Comparison of ENCODE assay signal across 1 cellular context in the genomic region with DNA sequence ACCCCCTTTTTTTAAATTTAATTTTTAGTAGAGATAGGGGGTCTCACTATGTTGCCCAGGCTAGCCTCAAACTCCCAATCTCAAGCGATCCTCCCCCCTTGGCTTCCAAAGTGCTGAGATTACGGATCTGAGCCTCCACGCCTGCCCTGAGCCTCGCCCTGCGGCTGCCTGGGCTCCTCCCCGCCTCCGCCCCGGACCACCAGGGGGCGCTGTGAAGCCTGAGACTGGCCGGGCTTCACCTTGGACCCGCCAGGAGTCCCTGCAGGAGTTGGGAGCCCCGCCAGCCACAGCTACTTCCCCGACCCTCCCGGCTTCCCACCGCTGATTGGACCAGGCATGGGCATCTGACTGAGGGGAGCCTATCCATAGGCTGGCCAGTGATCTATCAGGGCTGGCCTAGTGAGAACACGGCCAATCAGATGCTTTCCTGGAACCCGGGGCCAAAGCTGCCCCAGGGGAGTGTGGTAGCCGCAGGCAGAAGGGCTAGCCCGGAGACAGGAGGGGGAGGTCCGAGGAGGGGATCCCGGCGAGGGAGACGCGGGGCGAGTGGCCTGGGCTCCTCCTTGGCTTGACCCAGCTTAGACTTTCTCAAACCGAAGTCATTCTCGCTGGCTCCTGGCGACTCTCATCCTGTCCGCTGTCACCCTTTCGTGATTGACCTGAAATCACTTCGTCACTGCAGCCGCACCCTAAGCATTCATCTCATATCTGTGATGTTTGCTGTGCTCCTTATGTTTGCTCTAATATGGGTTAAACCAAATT.
TF ChIP-seq lines count a peak whose summit lies in the region.

No MANE protein-coding gene starts in this region.

TF ChIP-seq in GM12878, 131 proteins besides CTCF, POLR2A, EP300 and RAD21 (continued from another document and continues in another):
- TF ChIP-seq, protein P1, sequence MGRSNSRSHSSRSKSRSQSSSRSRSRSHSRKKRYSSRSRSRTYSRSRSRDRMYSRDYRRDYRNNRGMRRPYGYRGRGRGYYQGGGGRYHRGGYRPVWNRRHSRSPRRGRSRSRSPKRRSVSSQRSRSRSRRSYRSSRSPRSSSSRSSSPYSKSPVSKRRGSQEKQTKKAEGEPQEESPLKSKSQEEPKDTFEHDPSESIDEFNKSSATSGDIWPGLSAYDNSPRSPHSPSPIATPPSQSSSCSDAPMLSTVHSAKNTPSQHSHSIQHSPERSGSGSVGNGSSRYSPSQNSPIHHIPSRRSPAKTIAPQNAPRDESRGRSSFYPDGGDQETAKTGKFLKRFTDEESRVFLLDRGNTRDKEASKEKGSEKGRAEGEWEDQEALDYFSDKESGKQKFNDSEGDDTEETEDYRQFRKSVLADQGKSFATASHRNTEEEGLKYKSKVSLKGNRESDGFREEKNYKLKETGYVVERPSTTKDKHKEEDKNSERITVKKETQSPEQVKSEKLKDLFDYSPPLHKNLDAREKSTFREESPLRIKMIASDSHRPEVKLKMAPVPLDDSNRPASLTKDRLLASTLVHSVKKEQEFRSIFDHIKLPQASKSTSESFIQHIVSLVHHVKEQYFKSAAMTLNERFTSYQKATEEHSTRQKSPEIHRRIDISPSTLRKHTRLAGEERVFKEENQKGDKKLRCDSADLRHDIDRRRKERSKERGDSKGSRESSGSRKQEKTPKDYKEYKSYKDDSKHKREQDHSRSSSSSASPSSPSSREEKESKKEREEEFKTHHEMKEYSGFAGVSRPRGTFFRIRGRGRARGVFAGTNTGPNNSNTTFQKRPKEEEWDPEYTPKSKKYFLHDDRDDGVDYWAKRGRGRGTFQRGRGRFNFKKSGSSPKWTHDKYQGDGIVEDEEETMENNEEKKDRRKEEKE (IDR thresholded peaks at IDR 0.05): no peak
- TF ChIP-seq, protein P2, sequence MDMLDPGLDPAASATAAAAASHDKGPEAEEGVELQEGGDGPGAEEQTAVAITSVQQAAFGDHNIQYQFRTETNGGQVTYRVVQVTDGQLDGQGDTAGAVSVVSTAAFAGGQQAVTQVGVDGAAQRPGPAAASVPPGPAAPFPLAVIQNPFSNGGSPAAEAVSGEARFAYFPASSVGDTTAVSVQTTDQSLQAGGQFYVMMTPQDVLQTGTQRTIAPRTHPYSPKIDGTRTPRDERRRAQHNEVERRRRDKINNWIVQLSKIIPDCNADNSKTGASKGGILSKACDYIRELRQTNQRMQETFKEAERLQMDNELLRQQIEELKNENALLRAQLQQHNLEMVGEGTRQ (IDR thresholded peaks at IDR 0.05; ENCODE audit: borderline replicate concordance, low read depth, low read length): peak; percentile 86
- TF ChIP-seq TAF1 (IDR thresholded peaks at IDR 0.05; ENCODE audit: borderline replicate concordance, low read depth, low read length): peak; percentile 42; the same call in 1 of the 2 replicates
- TF ChIP-seq POLR2AphosphoS5 (IDR thresholded peaks at IDR 0.05; ENCODE audit: low read length): peak; percentile 61; the same call in 1 of the 2 replicates
- peak; percentile 92 for TF ChIP-seq SMARCA5 (IDR thresholded peaks at IDR 0.05)
- no peak for TF ChIP-seq CREB1 (IDR thresholded peaks at IDR 0.05; ENCODE audit: low read depth)
- TF ChIP-seq STAT1 (conservative IDR thresholded peaks at IDR 0.05): no peak
- TF ChIP-seq NBN (IDR thresholded peaks at IDR 0.05): peak; percentile 52; the same call in 1 of the 2 replicates
- TF ChIP-seq, protein P3, sequence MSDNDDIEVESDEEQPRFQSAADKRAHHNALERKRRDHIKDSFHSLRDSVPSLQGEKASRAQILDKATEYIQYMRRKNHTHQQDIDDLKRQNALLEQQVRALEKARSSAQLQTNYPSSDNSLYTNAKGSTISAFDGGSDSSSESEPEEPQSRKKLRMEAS (IDR thresholded peaks at IDR 0.05; ENCODE audit: low read depth, low read length): no peak
- TF ChIP-seq TBL1XR1 (IDR thresholded peaks at IDR 0.05; ENCODE audit: low read depth, low read length): no peak
- TF ChIP-seq, protein P4, sequence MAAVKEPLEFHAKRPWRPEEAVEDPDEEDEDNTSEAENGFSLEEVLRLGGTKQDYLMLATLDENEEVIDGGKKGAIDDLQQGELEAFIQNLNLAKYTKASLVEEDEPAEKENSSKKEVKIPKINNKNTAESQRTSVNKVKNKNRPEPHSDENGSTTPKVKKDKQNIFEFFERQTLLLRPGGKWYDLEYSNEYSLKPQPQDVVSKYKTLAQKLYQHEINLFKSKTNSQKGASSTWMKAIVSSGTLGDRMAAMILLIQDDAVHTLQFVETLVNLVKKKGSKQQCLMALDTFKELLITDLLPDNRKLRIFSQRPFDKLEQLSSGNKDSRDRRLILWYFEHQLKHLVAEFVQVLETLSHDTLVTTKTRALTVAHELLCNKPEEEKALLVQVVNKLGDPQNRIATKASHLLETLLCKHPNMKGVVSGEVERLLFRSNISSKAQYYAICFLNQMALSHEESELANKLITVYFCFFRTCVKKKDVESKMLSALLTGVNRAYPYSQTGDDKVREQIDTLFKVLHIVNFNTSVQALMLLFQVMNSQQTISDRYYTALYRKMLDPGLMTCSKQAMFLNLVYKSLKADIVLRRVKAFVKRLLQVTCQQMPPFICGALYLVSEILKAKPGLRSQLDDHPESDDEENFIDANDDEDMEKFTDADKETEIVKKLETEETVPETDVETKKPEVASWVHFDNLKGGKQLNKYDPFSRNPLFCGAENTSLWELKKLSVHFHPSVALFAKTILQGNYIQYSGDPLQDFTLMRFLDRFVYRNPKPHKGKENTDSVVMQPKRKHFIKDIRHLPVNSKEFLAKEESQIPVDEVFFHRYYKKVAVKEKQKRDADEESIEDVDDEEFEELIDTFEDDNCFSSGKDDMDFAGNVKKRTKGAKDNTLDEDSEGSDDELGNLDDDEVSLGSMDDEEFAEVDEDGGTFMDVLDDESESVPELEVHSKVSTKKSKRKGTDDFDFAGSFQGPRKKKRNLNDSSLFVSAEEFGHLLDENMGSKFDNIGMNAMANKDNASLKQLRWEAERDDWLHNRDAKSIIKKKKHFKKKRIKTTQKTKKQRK (IDR thresholded peaks at IDR 0.05; ENCODE audit: low read depth, low read length): no peak
- TF ChIP-seq FOXM1 (IDR thresholded peaks at IDR 0.05; ENCODE audit: low read depth, low read length): no peak
- TF ChIP-seq, protein P5, sequence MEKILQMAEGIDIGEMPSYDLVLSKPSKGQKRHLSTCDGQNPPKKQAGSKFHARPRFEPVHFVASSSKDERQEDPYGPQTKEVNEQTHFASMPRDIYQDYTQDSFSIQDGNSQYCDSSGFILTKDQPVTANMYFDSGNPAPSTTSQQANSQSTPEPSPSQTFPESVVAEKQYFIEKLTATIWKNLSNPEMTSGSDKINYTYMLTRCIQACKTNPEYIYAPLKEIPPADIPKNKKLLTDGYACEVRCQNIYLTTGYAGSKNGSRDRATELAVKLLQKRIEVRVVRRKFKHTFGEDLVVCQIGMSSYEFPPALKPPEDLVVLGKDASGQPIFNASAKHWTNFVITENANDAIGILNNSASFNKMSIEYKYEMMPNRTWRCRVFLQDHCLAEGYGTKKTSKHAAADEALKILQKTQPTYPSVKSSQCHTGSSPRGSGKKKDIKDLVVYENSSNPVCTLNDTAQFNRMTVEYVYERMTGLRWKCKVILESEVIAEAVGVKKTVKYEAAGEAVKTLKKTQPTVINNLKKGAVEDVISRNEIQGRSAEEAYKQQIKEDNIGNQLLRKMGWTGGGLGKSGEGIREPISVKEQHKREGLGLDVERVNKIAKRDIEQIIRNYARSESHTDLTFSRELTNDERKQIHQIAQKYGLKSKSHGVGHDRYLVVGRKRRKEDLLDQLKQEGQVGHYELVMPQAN (conservative IDR thresholded peaks at IDR 0.05): peak; percentile 77
- TF ChIP-seq SUZ12 (IDR thresholded peaks at IDR 0.05; ENCODE audit: unreplicated experiment): no peak
- TF ChIP-seq TCF12 (IDR thresholded peaks at IDR 0.05; ENCODE audit: low read depth, low read length): peak; percentile 35; the same call in 1 of the 2 replicates
- TF ChIP-seq, protein P6, sequence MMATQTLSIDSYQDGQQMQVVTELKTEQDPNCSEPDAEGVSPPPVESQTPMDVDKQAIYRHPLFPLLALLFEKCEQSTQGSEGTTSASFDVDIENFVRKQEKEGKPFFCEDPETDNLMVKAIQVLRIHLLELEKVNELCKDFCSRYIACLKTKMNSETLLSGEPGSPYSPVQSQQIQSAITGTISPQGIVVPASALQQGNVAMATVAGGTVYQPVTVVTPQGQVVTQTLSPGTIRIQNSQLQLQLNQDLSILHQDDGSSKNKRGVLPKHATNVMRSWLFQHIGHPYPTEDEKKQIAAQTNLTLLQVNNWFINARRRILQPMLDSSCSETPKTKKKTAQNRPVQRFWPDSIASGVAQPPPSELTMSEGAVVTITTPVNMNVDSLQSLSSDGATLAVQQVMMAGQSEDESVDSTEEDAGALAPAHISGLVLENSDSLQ (IDR thresholded peaks at IDR 0.05): peak; percentile 91
- TF ChIP-seq POU2F2 (IDR thresholded peaks at IDR 0.05; ENCODE audit: borderline replicate concordance, low read depth, low read length): peak; percentile 25; the same call in 1 of the 3 replicates
- no peak for TF ChIP-seq MEF2A (IDR thresholded peaks at IDR 0.05; ENCODE audit: insufficient read depth, low read depth, low read length)
- TF ChIP-seq YY1 (IDR thresholded peaks at IDR 0.05; ENCODE audit: low read depth, low read length): peak; percentile 75; the same call in 1 of the 2 replicates
- TF ChIP-seq, protein P7, sequence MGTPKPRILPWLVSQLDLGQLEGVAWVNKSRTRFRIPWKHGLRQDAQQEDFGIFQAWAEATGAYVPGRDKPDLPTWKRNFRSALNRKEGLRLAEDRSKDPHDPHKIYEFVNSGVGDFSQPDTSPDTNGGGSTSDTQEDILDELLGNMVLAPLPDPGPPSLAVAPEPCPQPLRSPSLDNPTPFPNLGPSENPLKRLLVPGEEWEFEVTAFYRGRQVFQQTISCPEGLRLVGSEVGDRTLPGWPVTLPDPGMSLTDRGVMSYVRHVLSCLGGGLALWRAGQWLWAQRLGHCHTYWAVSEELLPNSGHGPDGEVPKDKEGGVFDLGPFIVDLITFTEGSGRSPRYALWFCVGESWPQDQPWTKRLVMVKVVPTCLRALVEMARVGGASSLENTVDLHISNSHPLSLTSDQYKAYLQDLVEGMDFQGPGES (IDR thresholded peaks at IDR 0.05): peak; percentile 83
- TF ChIP-seq, protein P8, sequence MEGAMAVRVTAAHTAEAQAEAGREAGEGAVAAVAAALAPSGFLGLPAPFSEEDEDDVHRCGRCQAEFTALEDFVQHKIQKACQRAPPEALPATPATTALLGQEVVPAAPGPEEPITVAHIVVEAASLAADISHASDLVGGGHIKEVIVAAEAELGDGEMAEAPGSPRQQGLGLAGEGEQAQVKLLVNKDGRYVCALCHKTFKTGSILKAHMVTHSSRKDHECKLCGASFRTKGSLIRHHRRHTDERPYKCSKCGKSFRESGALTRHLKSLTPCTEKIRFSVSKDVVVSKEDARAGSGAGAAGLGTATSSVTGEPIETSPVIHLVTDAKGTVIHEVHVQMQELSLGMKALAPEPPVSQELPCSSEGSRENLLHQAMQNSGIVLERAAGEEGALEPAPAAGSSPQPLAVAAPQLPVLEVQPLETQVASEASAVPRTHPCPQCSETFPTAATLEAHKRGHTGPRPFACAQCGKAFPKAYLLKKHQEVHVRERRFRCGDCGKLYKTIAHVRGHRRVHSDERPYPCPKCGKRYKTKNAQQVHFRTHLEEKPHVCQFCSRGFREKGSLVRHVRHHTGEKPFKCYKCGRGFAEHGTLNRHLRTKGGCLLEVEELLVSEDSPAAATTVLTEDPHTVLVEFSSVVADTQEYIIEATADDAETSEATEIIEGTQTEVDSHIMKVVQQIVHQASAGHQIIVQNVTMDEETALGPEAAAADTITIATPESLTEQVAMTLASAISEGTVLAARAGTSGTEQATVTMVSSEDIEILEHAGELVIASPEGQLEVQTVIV (IDR thresholded peaks at IDR 0.05; ENCODE audit: borderline replicate concordance, partially characterized antibody): no peak
- TF ChIP-seq IKZF2 (IDR thresholded peaks at IDR 0.05): peak; percentile 79 to 80
- TF ChIP-seq HDAC6 (IDR thresholded peaks at IDR 0.05; ENCODE audit: unreplicated experiment): no peak
- TF ChIP-seq CHD2 (IDR thresholded peaks at IDR 0.05; ENCODE audit: borderline replicate concordance, low read depth, low read length): peak; percentile 86
- peak; percentile 98 for TF ChIP-seq MEF2B (IDR thresholded peaks at IDR 0.05; ENCODE audit: partially characterized antibody, poor library complexity, severe bottlenecking)
- TF ChIP-seq NR2C2 (IDR thresholded peaks at IDR 0.05; ENCODE audit: borderline replicate concordance, control insufficient read depth, insufficient read length, low read depth): no peak
- TF ChIP-seq, protein P9, sequence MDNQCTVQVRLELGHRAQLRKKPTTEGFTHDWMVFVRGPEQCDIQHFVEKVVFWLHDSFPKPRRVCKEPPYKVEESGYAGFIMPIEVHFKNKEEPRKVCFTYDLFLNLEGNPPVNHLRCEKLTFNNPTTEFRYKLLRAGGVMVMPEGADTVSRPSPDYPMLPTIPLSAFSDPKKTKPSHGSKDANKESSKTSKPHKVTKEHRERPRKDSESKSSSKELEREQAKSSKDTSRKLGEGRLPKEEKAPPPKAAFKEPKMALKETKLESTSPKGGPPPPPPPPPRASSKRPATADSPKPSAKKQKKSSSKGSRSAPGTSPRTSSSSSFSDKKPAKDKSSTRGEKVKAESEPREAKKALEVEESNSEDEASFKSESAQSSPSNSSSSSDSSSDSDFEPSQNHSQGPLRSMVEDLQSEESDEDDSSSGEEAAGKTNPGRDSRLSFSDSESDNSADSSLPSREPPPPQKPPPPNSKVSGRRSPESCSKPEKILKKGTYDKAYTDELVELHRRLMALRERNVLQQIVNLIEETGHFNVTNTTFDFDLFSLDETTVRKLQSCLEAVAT (IDR thresholded peaks at IDR 0.05): no peak
- TF ChIP-seq NFYA (IDR thresholded peaks at IDR 0.05; ENCODE audit: borderline replicate concordance, low read depth, low read length): peak; percentile 33; the same call in 1 of the 2 replicates
- peak; percentile 89 for TF ChIP-seq SMC3 (IDR thresholded peaks at IDR 0.05; ENCODE audit: borderline replicate concordance, low read length)
- no peak for TF ChIP-seq KLF5 (IDR thresholded peaks at IDR 0.05; ENCODE audit: partially characterized antibody)
- 0 out of 2 replicates have a peak, but pooled peaks have one; percentile 7 for TF ChIP-seq JUND (IDR thresholded peaks at IDR 0.05; ENCODE audit: low read depth, low read length)
- TF ChIP-seq RFX5 (IDR thresholded peaks at IDR 0.05; ENCODE audit: low read depth, low read length): peak; percentile 57; the same call in 1 of the 2 replicates
- no peak for TF ChIP-seq NFXL1 (IDR thresholded peaks at IDR 0.05; ENCODE audit: borderline replicate concordance)
- TF ChIP-seq ZNF217 (IDR thresholded peaks at IDR 0.05): no peak
- TF ChIP-seq EED (IDR thresholded peaks at IDR 0.05; ENCODE audit: low read depth): peak; percentile 64
- TF ChIP-seq, protein P10, sequence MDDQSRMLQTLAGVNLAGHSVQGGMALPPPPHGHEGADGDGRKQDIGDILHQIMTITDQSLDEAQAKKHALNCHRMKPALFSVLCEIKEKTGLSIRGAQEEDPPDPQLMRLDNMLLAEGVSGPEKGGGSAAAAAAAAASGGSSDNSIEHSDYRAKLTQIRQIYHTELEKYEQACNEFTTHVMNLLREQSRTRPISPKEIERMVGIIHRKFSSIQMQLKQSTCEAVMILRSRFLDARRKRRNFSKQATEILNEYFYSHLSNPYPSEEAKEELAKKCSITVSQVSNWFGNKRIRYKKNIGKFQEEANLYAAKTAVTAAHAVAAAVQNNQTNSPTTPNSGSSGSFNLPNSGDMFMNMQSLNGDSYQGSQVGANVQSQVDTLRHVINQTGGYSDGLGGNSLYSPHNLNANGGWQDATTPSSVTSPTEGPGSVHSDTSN (IDR thresholded peaks at IDR 0.05; ENCODE audit: insufficient replicate concordance, low read depth, low read length): peak; percentile 73
- TF ChIP-seq EGR1 (IDR thresholded peaks at IDR 0.05; ENCODE audit: borderline replicate concordance in 1 of 2, low read depth in 2 of 2, low read length in 2 of 2): no peak
